In genomic region chr10:117168135-117168674, GRCh38 we compare ENCODE assay signal across 8 cellular contexts. TPM values are rescaled to one million over a fixed set of nuclear protein-coding genes. Genes with fewer than 3 reads are reported as not detected.
DNase-seq lines count a peak whose midpoint lies in the region; TF ChIP-seq lines count a peak whose summit lies in the region.

No MANE protein-coding gene starts in this region.

- intact Hi-C loops in mammary epithelial cell (cut with micrococcal nuclease) = loop anchor here (2.0 to 10.0 kb wide), 2 partner anchors 539 to 643 kb away; no protein-coding TSS in a partner anchor

- DNase-seq in GM12865 (ENCODE audit: low read depth) = peak; percentile 43
- DNase-seq in GM23248 = peak; percentile 78
- peak; percentile 13 for DNase-seq in mammary epithelial cell
- DNase-seq in islet precursor cell = peak; percentile 84
- DNase-seq in stimulated activated CD4-positive, alpha-beta T cell treated with anti-CD3 and anti-CD28 coated beads, Interleukin-1b, Interleukin-23, amount 100 ng/mL, for 24 hours (ENCODE audit: low read depth in 4 of 4, low spot score in 1 of 4) = peak; percentile 30 to 56 (median 52)
- no peak for DNase-seq in cerebellar nuclear complex (lab: John Stamatoyannopoulos, UW)

- H3K79me2 ChIP-seq in GM23248 (ENCODE audit: insufficient read depth) = no peaks in the 10 kb centered on the region
- no peaks in the 10 kb centered on the region for H3K79me2 ChIP-seq in KMS-11 (ENCODE audit: insufficient read depth, low read depth)
- no peaks in the 10 kb centered on the region for H3K79me2 ChIP-seq in mammary epithelial cell (ENCODE audit: insufficient read depth, low read length)

- H3K27me3 ChIP-seq in GM23248 (replicated peaks; ENCODE audit: insufficient read depth) (peaks cover 91% of the 10 kb centered on the region), KMS-11 (ENCODE audit: insufficient read depth, low read depth) (no peaks in the 10 kb centered on the region), mammary epithelial cell (ENCODE audit: insufficient read depth, low read length) (peaks cover 44% of the 10 kb centered on the region)

- H3K36me3 ChIP-seq in GM23248 (ENCODE audit: low read depth) (no peaks in the 10 kb centered on the region), KMS-11 (ENCODE audit: insufficient read depth) (no peaks in the 10 kb centered on the region), mammary epithelial cell (ENCODE audit: insufficient read depth, low read length) (no peaks in the 10 kb centered on the region)

- no peak overlapping the region for H3K27ac ChIP-seq in GM23248
- no peak overlapping the region for H3K27ac ChIP-seq in KMS-11
- H3K27ac ChIP-seq in mammary epithelial cell (ENCODE audit: insufficient read depth, low read depth, low read length) = no peak overlapping the region

- H3F3A ChIP-seq in GM23248 (ENCODE audit: insufficient read depth) = peaks cover 6% of the 10 kb centered on the region; the same call in 1 of the 2 replicates

- no peaks in the 10 kb centered on the region for H3K9me2 ChIP-seq in GM23248 (ENCODE audit: insufficient read depth)

- H3K4me3 ChIP-seq in GM12865 (ENCODE audit: low read depth, low read length) = no peak overlapping the region
- peak overlapping the region; percentile 22 for H3K4me3 ChIP-seq in GM23248
- H3K4me3 ChIP-seq in KMS-11 (IDR thresholded peaks at IDR 0.05; ENCODE audit: insufficient read depth, low read depth, low read length) = no peak overlapping the region
- no peak overlapping the region for H3K4me3 ChIP-seq in WI38 (ENCODE audit: low read depth, low read length)
- peak overlapping the region in 1 of 3 experiments; percentile 10 for H3K4me3 ChIP-seq in mammary epithelial cell (replicated peaks in 1 of 3; ENCODE audit: insufficient read depth in 1 of 3, low read depth in 2 of 3, low read length in 3 of 3)

- TF ChIP-seq CTCF in GM12865 (IDR thresholded peaks at IDR 0.05; ENCODE audit: insufficient read depth, low read depth, low read length, missing control alignments) (peak; percentile 79), KMS-11 (conservative IDR thresholded peaks at IDR 0.05; ENCODE audit: low read depth, low read length) (peak; percentile 75), WI38 (IDR thresholded peaks at IDR 0.05; ENCODE audit: low read depth, low read length) (peak; percentile 56), mammary epithelial cell (conservative IDR thresholded peaks at IDR 0.05 in 1 of 2, IDR thresholded peaks at IDR 0.05 in 1 of 2; ENCODE audit: extremely low read depth in 1 of 2, insufficient read depth in 1 of 2, low read depth in 1 of 2, low read length in 2 of 2) (peak; percentile 50 to 78)

- H4K20me1 ChIP-seq in GM23248 (ENCODE audit: insufficient read depth) (no peaks in the 10 kb centered on the region), KMS-11 (ENCODE audit: insufficient read depth) (no peaks in the 10 kb centered on the region), mammary epithelial cell (ENCODE audit: insufficient read depth, low read length) (no peaks in the 10 kb centered on the region)

- no peak overlapping the region for H3K9ac ChIP-seq in GM23248
- H3K9ac ChIP-seq in KMS-11 = no peak overlapping the region
- H3K9ac ChIP-seq in mammary epithelial cell (ENCODE audit: insufficient read depth, low read length) = no peak overlapping the region

- no peaks in the 10 kb centered on the region for H3K9me3 ChIP-seq in GM23248 (ENCODE audit: low read depth)
- H3K9me3 ChIP-seq in mammary epithelial cell (replicated peaks; ENCODE audit: insufficient read depth, low read length) = no peaks in the 10 kb centered on the region

- peak overlapping the region; percentile 53 for H3K4me2 ChIP-seq in GM23248 (ENCODE audit: unreplicated experiment)
- H3K4me2 ChIP-seq in KMS-11 = peak overlapping the region; percentile 73
- H3K4me2 ChIP-seq in mammary epithelial cell (ENCODE audit: insufficient read depth, low read depth, low read length) = peak overlapping the region; percentile 75

- CTCF ChIA-PET in mammary epithelial cell (lab: Charles Lee; ENCODE audit: low non-redundant PET) = interaction anchor here (0.7 to 0.8 kb wide), 2 partner anchors 16 to 163 kb away, joined by 3 to 4 read pairs; partner anchors contain the start of gene SHTN1

- WGBS in GM23248 (ENCODE audit: low coverage in 1 of 2, low lambda C conversion rate in 2 of 2, missing lambda C conversion rate in 2 of 2), 2 experiments = 3 to 5% methylated on average over 37 to 49 of the region's 49 CpGs
- 8% methylated on average over 14 of the region's 49 CpGs for WGBS in mammary epithelial cell (ENCODE audit: low coverage, missing lambda C conversion rate)

- H2AFZ ChIP-seq in GM23248 (peak overlapping the region; percentile 59; the same call in 1 of the 2 replicates), KMS-11 (ENCODE audit: low read depth) (peak overlapping the region; percentile 78), mammary epithelial cell (ENCODE audit: low read depth, low read length) (peak overlapping the region; percentile 59)

- H3K4me1 ChIP-seq in GM23248 (ENCODE audit: insufficient read depth) = no peaks in the 10 kb centered on the region
- H3K4me1 ChIP-seq in KMS-11 (ENCODE audit: low read depth, poor library complexity, severe bottlenecking) = no peaks in the 10 kb centered on the region
- H3K4me1 ChIP-seq in mammary epithelial cell (ENCODE audit: insufficient read depth, low read length) = peaks cover 29% of the 10 kb centered on the region

- dilution Hi-C loops in mammary epithelial cell (cut with HindIII; ENCODE audit: low sequenced_read_pairs) = loop anchor here (10.0 kb wide), 1 partner anchor 483 kb away; no protein-coding TSS in a partner anchor

- in situ Hi-C loops in GM23248 (cut with MboI) (no loop called here), mammary epithelial cell (cut with MboI; ENCODE audit: low sequenced_read_pairs in 2 of 2) (loop anchor here in 1 of 2 donors (25.0 kb wide), 1 partner anchor 481 kb away; no protein-coding TSS in a partner anchor)

- no TSS peak for BruUV-seq in mammary epithelial cell (replicated peaks; lab: Mats Ljungman, UMichigan)

RNA-seq across cellular contexts. Expression of gene KCNK18, which starts 29.1 kb away (rescaled TPM):
- not detected in 2 replicates for total RNA-seq in GM23248 (2014; rRNA removed; shearing (Covaris generic))
- polyA plus RNA-seq in GM23248 (2016; fragmentation: Nextera tagmentation; extraction: Ambion mirVana) (not detected in 2 replicates), mammary epithelial cell (not detected)
- not detected for total RNA-seq in mammary epithelial cell
- not detected for polyA minus RNA-seq in mammary epithelial cell

RNA-seq across cellular contexts. Expression of gene VAX1, which starts 30.1 kb away (rescaled TPM):
- total RNA-seq in GM23248 (2014; rRNA removed; shearing (Covaris generic)) = not detected in 2 replicates
- polyA plus RNA-seq in GM23248 (2016; fragmentation: Nextera tagmentation; extraction: Ambion mirVana) (not detected in 2 replicates), mammary epithelial cell (not detected)
- total RNA-seq in mammary epithelial cell = not detected
- polyA minus RNA-seq in mammary epithelial cell = not detected

Comparison
In these comparisons a context has a peak if more than half of its experiments do, and no peak if none do; other contexts are left out.
1. DNase-seq: peak in GM12865 (single experiment), GM23248 (single experiment), mammary epithelial cell (single experiment), islet precursor cell (single experiment) and stimulated activated CD4-positive, alpha-beta T cell treated with anti-CD3 and anti-CD28 coated beads, Interleukin-1b, Interleukin-23, amount 100 ng/mL, for 24 hours (4 of 4); none in cerebellar nuclear complex (0 of 2).
2. Peak in every context shown above with its lines, with median percentiles within 50 percentile points of each other: CTCF ChIP-seq, H2AFZ ChIP-seq and H3K4me2 ChIP-seq.